18 cellular contexts compared by ENCODE assay signal in genomic region chr12:119360366-119360765, GRCh38. TPM values are rescaled to one million over a fixed set of nuclear protein-coding genes. Genes with fewer than 3 reads are reported as not detected.
"Had no signal": no experiment of that assay in that cellular context is flagged by ENCODE, and none has a peak within 500 bp of the region (broad histone marks: within the 10 kb centered on the region; RNA-seq: fewer than 3 reads in every experiment).

No MANE protein-coding gene starts in this region.

RNA-seq across cellular contexts. Expression of gene CCDC60, which starts 25.8 kb away (rescaled TPM):
- total RNA-seq: activated naive CD4-positive, alpha-beta T cell treated with anti-CD3 and anti-CD28 coated beads for 36 hours; activated naive CD4-positive, alpha-beta T cell treated with anti-CD3 and anti-CD28 coated beads, Interleukin-2, amount 50 U/mL, for 72 hours; activated naive CD8-positive, alpha-beta T cell treated with anti-CD3 and anti-CD28 coated beads for 36 hours; activated naive CD8-positive, alpha-beta T cell treated with anti-CD3 and anti-CD28 coated beads, Interleukin-2, amount 10 ng/mL, durations not matched to agents 7 days and 5 days; activated T-cell treated with anti-CD3 and anti-CD28 coated beads, Interleukin-2, amount 50 U/mL, for 4 hours; activated T-cell treated with anti-CD3 and anti-CD28 coated beads, Interleukin-2, amount 50 U/mL, for 72 hours; activated T-helper 1 cell treated with anti-CD3 and anti-CD28 coated beads, Interleukin-12 subunit alpha, Interleukin-12 subunit beta, Interleukin-2, Interleukin-4 antibody, amounts not matched to agents 30 ng/mL and 10 ng/mL and 1 ng/mL, durations not matched to agents 14 hours and 24 hours and 36 hours; activated T-helper 17 cell treated with anti-CD3 and anti-CD28 coated beads, Interleukin-2, amount 50 U/mL, for 72 hours; activated T-helper 2 cell treated with anti-CD3 and anti-CD28 coated beads, Interferon-gamma antibody, Interleukin-2, Interleukin-4, amounts not matched to agents 10 μg/mL and 5 μg/mL and 100 μg/mL, durations not matched to agents 14 hours and 24 hours and 36 hours; adrenal gland; aorta; ascending aorta; body of pancreas; breast epithelium; cardiac septum; cerebellum; chondrocyte had no signal
- polyA plus RNA-seq: adipose tissue, adrenal gland, aorta had no signal
